14 cellular contexts compared by ENCODE assay signal in genomic region chr19:1085676-1086442, GRCh38. TPM values are rescaled to one million over a fixed set of nuclear protein-coding genes. Genes with fewer than 3 reads are reported as not detected.
A peak's percentile ranks its signal among the peaks of the same experiment; 100 is the strongest.
DNase-seq lines count a peak whose midpoint lies in the region; ATAC-seq and TF ChIP-seq lines count a peak whose summit lies in the region.
"Had no signal": no experiment of that assay in that cellular context is flagged by ENCODE, and none has a peak within 500 bp of the region (broad histone marks: within the 10 kb centered on the region; RNA-seq: fewer than 3 reads in every experiment).

No MANE protein-coding gene starts in this region.

- H4K20me1 ChIP-seq in OCI-LY7 (ENCODE audit: insufficient read depth, low read length) = no peaks in the 10 kb centered on the region

- no peaks in the 10 kb centered on the region for H3K79me2 ChIP-seq in OCI-LY7 (ENCODE audit: insufficient read depth, low read depth, low read length)

- H3K27ac ChIP-seq in heart right ventricle (no peak overlapping the region), OCI-LY7 (ENCODE audit: low read depth, low read length, poor library complexity, severe bottlenecking) (no peak overlapping the region), transverse colon (no peak overlapping the region)
- H3K27ac ChIP-seq: epithelial cell of prostate had no signal

- H3K9me3 Mint-ChIP-seq in central memory CD8-positive, alpha-beta T cell = no peaks in the 10 kb centered on the region

- peaks cover 0 to 69% (median 5%) of the 10 kb centered on the region in 9 donors for H3K4me1 ChIP-seq in heart right ventricle
- H3K4me1 ChIP-seq in OCI-LY7 (ENCODE audit: insufficient read depth, low read length, poor library complexity, severe bottlenecking) = peaks cover 35% of the 10 kb centered on the region
- H3K4me1 ChIP-seq in transverse colon = peaks cover 3 to 40% (median 24%) of the 10 kb centered on the region in 4 donors

- peak overlapping the region; percentile 65 for H3K4me3 Mint-ChIP-seq in central memory CD8-positive, alpha-beta T cell

- peaks cover 37% of the 10 kb centered on the region for H3K4me1 Mint-ChIP-seq in central memory CD8-positive, alpha-beta T cell

- H3K36me3 Mint-ChIP-seq in central memory CD8-positive, alpha-beta T cell (ENCODE audit: insufficient read depth) = peaks cover 90% of the 10 kb centered on the region

- H3K27me3 ChIP-seq in heart right ventricle (peaks cover 0 to 3% (median 0%) of the 10 kb centered on the region in 7 donors), transverse colon (no peaks in the 10 kb centered on the region)
- H3K27me3 ChIP-seq: upper lobe of left lung had no signal

- H3K27me3 Mint-ChIP-seq in central memory CD8-positive, alpha-beta T cell = no peaks in the 10 kb centered on the region

- H2AFZ ChIP-seq in OCI-LY7 (ENCODE audit: low read length) = no peak overlapping the region

- peak; percentile 3 for TF ChIP-seq POLR2A in transverse colon (IDR thresholded peaks at IDR 0.05)

- TF ChIP-seq EP300 in transverse colon (IDR thresholded peaks at IDR 0.05; ENCODE audit: low read depth) = no peak

- in situ Hi-C loops in transverse colon (cut with MboI; ENCODE audit: low pct_ligation_motif_present in 1 of 4, low pct_unique_long_range_greater_than_20kb in 1 of 4, low sequenced_read_pairs in 3 of 4) = no loop called here

- no peaks in the 10 kb centered on the region for H3K9me2 ChIP-seq in OCI-LY7 (ENCODE audit: insufficient read depth, low read length)

- H3K4me3 ChIP-seq in heart right ventricle (no peak overlapping the region), OCI-LY7 (ENCODE audit: low read depth, low read length, poor library complexity, severe bottlenecking) (no peak overlapping the region), transverse colon (no peak overlapping the region)
- H3K4me3 ChIP-seq: upper lobe of left lung had no signal

- CTCF ChIA-PET in OCI-LY7 (lab: Charles Lee; ENCODE audit: unreplicated experiment) = no interaction called here

- no peak overlapping the region for H3K4me2 ChIP-seq in OCI-LY7 (ENCODE audit: low read length)

- WGBS in heart right ventricle, 2 donors = 71 to 72% methylated on average over 38 of the region's 38 CpGs
- 80% methylated on average over 35 of the region's 38 CpGs; no CpG with 5 or more reads in 1 of the 2 donors for WGBS in transverse colon (ENCODE audit: low coverage in 1 of 2), 2 donors

- TF ChIP-seq CTCF in heart right ventricle (IDR thresholded peaks at IDR 0.05) (no peak), OCI-LY7 (conservative IDR thresholded peaks at IDR 0.05; ENCODE audit: low read length) (no peak), transverse colon (IDR thresholded peaks at IDR 0.05) (no peak)

- DNase-seq in Right ventricle myocardium inferior (ENCODE audit: missing footprints) (peak; percentile 59), heart right ventricle (no peak), OCI-LY7 (ENCODE audit: low spot score) (no peak), transverse colon (no peak), NOMO-1 treated with dmso at 0.1 percent for 144 hours (lab: John Stamatoyannopoulos, UW; ENCODE audit: unreplicated experiment) (no peak), UCSD-AML1 (lab: John Stamatoyannopoulos, UW; ENCODE audit: unreplicated experiment) (no peak)
- DNase-seq in central memory CD8-positive, alpha-beta T cell (ENCODE audit: low spot score in 2 of 2) = no peak
- DNase-seq: AML-193; central memory CD4-positive, alpha-beta T cell; head of caudate nucleus; kidney glomerular epithelial cell had no signal

- ATAC-seq in Right ventricle myocardium inferior = no peak
- ATAC-seq in heart right ventricle = no peak
- ATAC-seq in central memory CD8-positive, alpha-beta T cell (replicated peaks; ENCODE audit: extremely low read depth, poor library complexity, severe bottlenecking) = no peak
- ATAC-seq in HG03460 (IDR thresholded peaks at IDR 0.05; ENCODE audit: unreplicated experiment) = no peak

- peaks cover 0 to 90% (median 16%) of the 10 kb centered on the region in 9 donors for H3K36me3 ChIP-seq in heart right ventricle
- H3K36me3 ChIP-seq in OCI-LY7 (ENCODE audit: insufficient read depth, low read length) = peaks cover 87% of the 10 kb centered on the region
- peaks cover 0 to 11% (median 2%) of the 10 kb centered on the region in 4 donors for H3K36me3 ChIP-seq in transverse colon

- intact Hi-C loops in Right ventricle myocardium inferior (cut with DNase I) (no loop called here), heart right ventricle (cut with DNase I) (no loop called here), OCI-LY7 (cut with micrococcal nuclease; ENCODE audit: unreplicated experiment) (no loop called here), transverse colon (cut with DNase I; ENCODE audit: low total_unique reads) (no loop called here)

- H3K9me3 ChIP-seq in heart right ventricle (no peaks in the 10 kb centered on the region), OCI-LY7 (ENCODE audit: low read length) (no peaks in the 10 kb centered on the region), transverse colon (no peaks in the 10 kb centered on the region)
- H3K9me3 ChIP-seq: upper lobe of left lung had no signal

- TSS peak; percentile 84 for BruUV-seq in OCI-LY7 (replicated peaks; lab: Mats Ljungman, UMichigan)

- POLR2A ChIA-PET in OCI-LY7 (lab: Charles Lee) = no interaction called here

- peak overlapping the region; percentile 92 for H3K27ac Mint-ChIP-seq in central memory CD8-positive, alpha-beta T cell (ENCODE audit: low read depth)

RNA-seq across cellular contexts. Expression of gene POLR2E, which starts 9.3 kb away (rescaled TPM):
- 142 TPM for total RNA-seq in Right ventricle myocardium inferior
- 100 to 1,000 TPM; 111 to 215 (median 134) TPM for total RNA-seq in heart right ventricle
- polyA plus RNA-seq in heart right ventricle = 100 to 1,000 TPM; 116 to 212 TPM
- 153 and 165 TPM in 2 replicates for total RNA-seq in OCI-LY7 (2014; rRNA removed; shearing (Covaris generic))
- total RNA-seq in OCI-LY7 (2022) = 160 and 193 TPM in 2 replicates
- 100 to 1,000 TPM in 2 of 4 donors, 10 to 100 TPM in 2; 74.8 to 167 (median 103) TPM for total RNA-seq in transverse colon

RNA-seq across cellular contexts. Expression of gene GPX4, which starts 17.9 kb away (rescaled TPM):
- 361 TPM for total RNA-seq in Right ventricle myocardium inferior
- 100 to 1,000 TPM; 244 to 405 (median 299) TPM for total RNA-seq in heart right ventricle
- 100 to 1,000 TPM; 461 to 487 TPM for polyA plus RNA-seq in heart right ventricle
- 184 and 203 TPM in 2 replicates for total RNA-seq in OCI-LY7 (2014; rRNA removed; shearing (Covaris generic))
- 148 and 156 TPM in 2 replicates for total RNA-seq in OCI-LY7 (2022)
- total RNA-seq in transverse colon = 100 to 1,000 TPM; 115 to 426 (median 261) TPM

RNA-seq across cellular contexts. Expression of gene ARHGAP45, which starts 18.9 kb away (rescaled TPM):
- total RNA-seq in Right ventricle myocardium inferior (6.6 TPM), heart right ventricle (10 to 100 TPM in 1 of 10 donors, 1 to 10 TPM in 9; 1.9 to 27.4 (median 4.1) TPM), OCI-LY7 (2022) (138 and 143 TPM in 2 replicates), transverse colon (100 to 1,000 TPM in 1 of 4 donors, 10 to 100 TPM in 2, 1 to 10 TPM in 1; 10.0 to 174 (median 76.9) TPM)
- polyA plus RNA-seq in heart right ventricle = 1 to 10 TPM; 4.4 to 8.6 TPM
- 132 and 135 TPM in 2 replicates for total RNA-seq in OCI-LY7 (2014; rRNA removed; shearing (Covaris generic))

RNA-seq across cellular contexts. Expression of gene ABCA7, which starts 46.0 kb away (rescaled TPM):
- total RNA-seq in Right ventricle myocardium inferior (7.7 TPM), heart right ventricle (10 to 100 TPM in 1 of 10 donors, 1 to 10 TPM in 9; 4.3 to 18.1 (median 5.6) TPM), OCI-LY7 (2022) (66.6 and 74.4 TPM in 2 replicates), transverse colon (100 to 1,000 TPM in 1 of 4 donors, 10 to 100 TPM in 3; 47.1 to 128 (median 82.0) TPM)
- polyA plus RNA-seq in heart right ventricle = 10 to 100 TPM in 1 of 2 donors, 1 to 10 TPM in 1; 2.7 to 23.4 TPM
- 22.5 and 43.3 TPM in 2 replicates for total RNA-seq in OCI-LY7 (2014; rRNA removed; shearing (Covaris generic))

RNA-seq across cellular contexts. Expression of gene CNN2, which starts 59.5 kb away (rescaled TPM):
- total RNA-seq in Right ventricle myocardium inferior (69.3 TPM), heart right ventricle (100 to 1,000 TPM in 2 of 10 donors, 10 to 100 TPM in 8; 33.0 to 117 (median 63.5) TPM), OCI-LY7 (2022) (126 and 127 TPM in 2 replicates), transverse colon (10 to 100 TPM; 39.2 to 57.6 (median 48.2) TPM)
- polyA plus RNA-seq in heart right ventricle = 10 to 100 TPM; 49.0 to 61.2 TPM
- 51.5 and 73.7 TPM in 2 replicates for total RNA-seq in OCI-LY7 (2014; rRNA removed; shearing (Covaris generic))
